In genomic region chr2:55556809-55557208, GRCh38 we compare ENCODE assay signal across 20 cellular contexts.
"Had no signal": no experiment of that assay in that cellular context is flagged by ENCODE, and none has a peak within 500 bp of the region (broad histone marks: within the 10 kb centered on the region; RNA-seq: fewer than 3 reads in every experiment).

No MANE protein-coding gene starts in this region.

- H3K27me3 ChIP-seq: foreskin keratinocyte, neutrophil, suprapubic skin had no signal

- H3K27ac ChIP-seq: foreskin keratinocyte, neutrophil, parathyroid adenoma, suprapubic skin had no signal

- DNase-seq: activated CD4-positive, alpha-beta T cell treated with anti-CD3 and anti-CD28 coated beads, Interleukin-2, amount 50 U/mL, for 48 hours; activated CD4-positive, CD25-positive, alpha-beta regulatory T cell treated with anti-CD3 and anti-CD28 coated beads, Interleukin-2, amount 50 U/mL, for 72 hours; activated effector memory CD4-positive, alpha-beta T cell treated with anti-CD3 and anti-CD28 coated beads, Interleukin-2, amount 50 U/mL, for 16 hours; activated T-cell treated with anti-CD3 and anti-CD28 coated beads, Interleukin-2, amount 50 U/mL, for 24 hours; central memory CD4-positive, alpha-beta T cell; cortex of kidney; effector CD4-positive, alpha-beta T cell; foreskin keratinocyte; retina; stimulated activated CD4-positive, alpha-beta T cell treated with anti-CD3 and anti-CD28 coated beads, Interleukin-15, amount 100 ng/mL, for 24 hours; stimulated activated CD4-positive, alpha-beta T cell treated with anti-CD3 and anti-CD28 coated beads, Interleukin-4, amount 100 ng/mL, for 24 hours; T-helper 1 cell had no signal

- H3K9me3 Mint-ChIP-seq: activated T-cell treated with anti-CD3 and anti-CD28 coated beads, Interleukin-2, amount 50 U/mL, for 24 hours; stimulated activated naive CD8-positive, alpha-beta T cell treated with anti-CD3 and anti-CD28 coated beads, Interleukin-15, Interleukin-2, amounts not matched to agents 100 ng/mL and 50 ng/mL, for 24 hours had no signal

- H3K4me3 Mint-ChIP-seq: activated naive CD8-positive, alpha-beta T cell; activated T-cell treated with anti-CD3 and anti-CD28 coated beads, Interleukin-2, amount 50 U/mL, for 24 hours; brain; mesothelial cell of epicardium; stimulated activated naive CD8-positive, alpha-beta T cell treated with anti-CD3 and anti-CD28 coated beads, Interleukin-15, Interleukin-2, amounts not matched to agents 100 ng/mL and 50 ng/mL, for 24 hours had no signal

- H3K4me1 Mint-ChIP-seq: brain had no signal

- H3K27ac Mint-ChIP-seq: stimulated activated naive CD8-positive, alpha-beta T cell treated with anti-CD3 and anti-CD28 coated beads, Interleukin-15, Interleukin-2, amounts not matched to agents 100 ng/mL and 50 ng/mL, for 24 hours had no signal

- H3K4me3 ChIP-seq: suprapubic skin had no signal

- H3K4me1 ChIP-seq: parathyroid adenoma, suprapubic skin had no signal

- H2AFZ ChIP-seq: parathyroid adenoma had no signal

- H3K9ac ChIP-seq: parathyroid adenoma had no signal

- ATAC-seq: foreskin keratinocyte, SK-N-SH treated with all-trans-retinoic acid at 6 μM for 48 hours had no signal

- H3K9me3 ChIP-seq: neutrophil, suprapubic skin had no signal

- H3K27me3 Mint-ChIP-seq: activated naive CD8-positive, alpha-beta T cell; activated T-cell treated with anti-CD3 and anti-CD28 coated beads, Interleukin-2, amount 50 U/mL, for 24 hours; brain; stimulated activated naive CD8-positive, alpha-beta T cell treated with anti-CD3 and anti-CD28 coated beads, Interleukin-15, Interleukin-2, amounts not matched to agents 100 ng/mL and 50 ng/mL, for 24 hours had no signal
